1 cellular context compared by ENCODE assay signal in the genomic region with DNA sequence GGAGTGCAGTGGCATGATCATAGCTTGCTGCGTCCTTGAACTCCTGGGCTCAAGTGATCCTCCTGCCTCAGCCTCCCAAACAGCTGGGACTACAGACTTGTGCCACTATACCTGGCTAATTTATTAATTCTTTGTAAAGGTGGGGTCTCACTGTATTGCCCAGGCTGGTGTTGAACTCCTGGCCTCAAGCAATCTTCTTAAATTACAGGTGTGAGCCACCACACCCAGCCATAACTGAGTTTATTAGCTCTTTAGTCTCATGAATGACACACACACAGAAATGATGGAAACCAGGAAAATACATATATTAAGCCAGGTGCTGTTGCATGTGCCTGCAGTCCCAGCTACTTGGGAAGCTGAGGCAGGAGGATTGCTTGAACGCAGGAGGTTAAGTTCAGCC.
TF ChIP-seq lines count a peak whose summit lies in the region.

No MANE protein-coding gene starts in this region.

TF ChIP-seq in HepG2, 621 proteins besides CTCF, POLR2A, EP300 and RAD21:
- TF ChIP-seq, protein P1, sequence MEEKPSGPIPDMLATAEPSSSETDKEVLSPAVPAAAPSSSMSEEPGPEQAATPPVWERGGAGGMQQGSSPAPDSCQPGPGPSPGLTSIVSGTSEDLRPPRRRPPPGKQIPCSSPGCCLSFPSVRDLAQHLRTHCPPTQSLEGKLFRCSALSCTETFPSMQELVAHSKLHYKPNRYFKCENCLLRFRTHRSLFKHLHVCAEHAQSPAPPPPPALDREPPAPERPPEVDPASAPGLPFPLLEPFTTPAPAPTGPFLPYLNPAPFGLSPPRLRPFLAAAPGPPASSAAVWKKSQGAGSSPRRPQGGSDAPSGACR (CRISPR knock-in tag; IDR thresholded peaks at IDR 0.05): no peak
- TF ChIP-seq, protein P2, sequence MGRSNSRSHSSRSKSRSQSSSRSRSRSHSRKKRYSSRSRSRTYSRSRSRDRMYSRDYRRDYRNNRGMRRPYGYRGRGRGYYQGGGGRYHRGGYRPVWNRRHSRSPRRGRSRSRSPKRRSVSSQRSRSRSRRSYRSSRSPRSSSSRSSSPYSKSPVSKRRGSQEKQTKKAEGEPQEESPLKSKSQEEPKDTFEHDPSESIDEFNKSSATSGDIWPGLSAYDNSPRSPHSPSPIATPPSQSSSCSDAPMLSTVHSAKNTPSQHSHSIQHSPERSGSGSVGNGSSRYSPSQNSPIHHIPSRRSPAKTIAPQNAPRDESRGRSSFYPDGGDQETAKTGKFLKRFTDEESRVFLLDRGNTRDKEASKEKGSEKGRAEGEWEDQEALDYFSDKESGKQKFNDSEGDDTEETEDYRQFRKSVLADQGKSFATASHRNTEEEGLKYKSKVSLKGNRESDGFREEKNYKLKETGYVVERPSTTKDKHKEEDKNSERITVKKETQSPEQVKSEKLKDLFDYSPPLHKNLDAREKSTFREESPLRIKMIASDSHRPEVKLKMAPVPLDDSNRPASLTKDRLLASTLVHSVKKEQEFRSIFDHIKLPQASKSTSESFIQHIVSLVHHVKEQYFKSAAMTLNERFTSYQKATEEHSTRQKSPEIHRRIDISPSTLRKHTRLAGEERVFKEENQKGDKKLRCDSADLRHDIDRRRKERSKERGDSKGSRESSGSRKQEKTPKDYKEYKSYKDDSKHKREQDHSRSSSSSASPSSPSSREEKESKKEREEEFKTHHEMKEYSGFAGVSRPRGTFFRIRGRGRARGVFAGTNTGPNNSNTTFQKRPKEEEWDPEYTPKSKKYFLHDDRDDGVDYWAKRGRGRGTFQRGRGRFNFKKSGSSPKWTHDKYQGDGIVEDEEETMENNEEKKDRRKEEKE (IDR thresholded peaks at IDR 0.05): no peak
- TF ChIP-seq NFIC (IDR thresholded peaks at IDR 0.05; ENCODE audit: low read length) (no peak), PHB2 (IDR thresholded peaks at IDR 0.05; ENCODE audit: partially characterized antibody) (no peak), KLF9 (CRISPR knock-in tag; IDR thresholded peaks at IDR 0.05; ENCODE audit: low read depth) (no peak), ZNF121 (CRISPR knock-in tag; IDR thresholded peaks at IDR 0.05) (peak; percentile 48; the same call in 1 of the 2 replicates), ZNF263 (CRISPR knock-in tag; IDR thresholded peaks at IDR 0.05) (no peak)
- TF ChIP-seq, protein P3, sequence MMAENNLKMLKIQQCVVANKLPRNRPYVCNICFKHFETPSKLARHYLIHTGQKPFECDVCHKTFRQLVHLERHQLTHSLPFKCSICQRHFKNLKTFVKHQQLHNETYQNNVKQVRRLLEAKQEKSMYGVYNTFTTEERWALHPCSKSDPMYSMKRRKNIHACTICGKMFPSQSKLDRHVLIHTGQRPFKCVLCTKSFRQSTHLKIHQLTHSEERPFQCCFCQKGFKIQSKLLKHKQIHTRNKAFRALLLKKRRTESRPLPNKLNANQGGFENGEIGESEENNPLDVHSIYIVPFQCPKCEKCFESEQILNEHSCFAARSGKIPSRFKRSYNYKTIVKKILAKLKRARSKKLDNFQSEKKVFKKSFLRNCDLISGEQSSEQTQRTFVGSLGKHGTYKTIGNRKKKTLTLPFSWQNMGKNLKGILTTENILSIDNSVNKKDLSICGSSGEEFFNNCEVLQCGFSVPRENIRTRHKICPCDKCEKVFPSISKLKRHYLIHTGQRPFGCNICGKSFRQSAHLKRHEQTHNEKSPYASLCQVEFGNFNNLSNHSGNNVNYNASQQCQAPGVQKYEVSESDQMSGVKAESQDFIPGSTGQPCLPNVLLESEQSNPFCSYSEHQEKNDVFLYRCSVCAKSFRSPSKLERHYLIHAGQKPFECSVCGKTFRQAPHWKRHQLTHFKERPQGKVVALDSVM (CRISPR knock-in tag; IDR thresholded peaks at IDR 0.05): 0 out of 2 replicates have a peak, but pooled peaks have one; percentile 48
- TF ChIP-seq, protein P4, sequence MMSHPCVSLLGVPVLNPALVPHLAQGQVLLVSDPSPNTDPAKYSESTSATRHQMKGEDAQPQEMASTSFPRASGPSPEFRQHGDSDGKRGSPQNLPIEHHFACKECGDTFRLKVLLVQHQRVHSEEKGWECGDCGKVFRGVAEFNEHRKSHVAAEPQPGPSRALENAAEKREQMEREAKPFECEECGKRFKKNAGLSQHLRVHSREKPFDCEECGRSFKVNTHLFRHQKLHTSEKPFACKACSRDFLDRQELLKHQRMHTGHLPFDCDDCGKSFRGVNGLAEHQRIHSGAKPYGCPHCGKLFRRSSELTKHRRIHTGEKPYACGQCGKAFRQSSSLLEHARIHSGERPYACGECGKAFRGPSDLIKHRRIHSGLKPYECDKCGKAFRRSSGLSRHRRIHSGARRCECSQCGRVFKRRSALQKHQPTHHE (CRISPR knock-in tag; IDR thresholded peaks at IDR 0.05; ENCODE audit: borderline replicate concordance): no peak
- TF ChIP-seq, protein P5, sequence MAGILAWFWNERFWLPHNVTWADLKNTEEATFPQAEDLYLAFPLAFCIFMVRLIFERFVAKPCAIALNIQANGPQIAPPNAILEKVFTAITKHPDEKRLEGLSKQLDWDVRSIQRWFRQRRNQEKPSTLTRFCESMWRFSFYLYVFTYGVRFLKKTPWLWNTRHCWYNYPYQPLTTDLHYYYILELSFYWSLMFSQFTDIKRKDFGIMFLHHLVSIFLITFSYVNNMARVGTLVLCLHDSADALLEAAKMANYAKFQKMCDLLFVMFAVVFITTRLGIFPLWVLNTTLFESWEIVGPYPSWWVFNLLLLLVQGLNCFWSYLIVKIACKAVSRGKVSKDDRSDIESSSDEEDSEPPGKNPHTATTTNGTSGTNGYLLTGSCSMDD (CRISPR knock-in tag; IDR thresholded peaks at IDR 0.05): no peak
- TF ChIP-seq, protein P6, sequence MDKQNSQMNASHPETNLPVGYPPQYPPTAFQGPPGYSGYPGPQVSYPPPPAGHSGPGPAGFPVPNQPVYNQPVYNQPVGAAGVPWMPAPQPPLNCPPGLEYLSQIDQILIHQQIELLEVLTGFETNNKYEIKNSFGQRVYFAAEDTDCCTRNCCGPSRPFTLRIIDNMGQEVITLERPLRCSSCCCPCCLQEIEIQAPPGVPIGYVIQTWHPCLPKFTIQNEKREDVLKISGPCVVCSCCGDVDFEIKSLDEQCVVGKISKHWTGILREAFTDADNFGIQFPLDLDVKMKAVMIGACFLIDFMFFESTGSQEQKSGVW (CRISPR knock-in tag; IDR thresholded peaks at IDR 0.05; ENCODE audit: borderline replicate concordance): no peak
